8 cellular contexts compared by ENCODE assay signal in genomic region chr6:41071923-41072835, GRCh38. TPM values are rescaled to one million over a fixed set of nuclear protein-coding genes. Genes with fewer than 3 reads are reported as not detected.
DNase-seq lines count a peak whose midpoint lies in the region; ATAC-seq and TF ChIP-seq lines count a peak whose summit lies in the region.

OARD1 (minus strand) TSS chr6:41072356; CDS start chr6:41071634, 722 bp downstream.

- peak within 1 kb of the TSS; percentile 90 for H3K4me3 ChIP-seq in GM12875 (ENCODE audit: low read depth, low read length)
- H3K4me3 ChIP-seq in adipocyte (ENCODE audit: low read length) = peak within 1 kb of the TSS; percentile 90

- H3K27me3 Mint-ChIP-seq in type B pancreatic cell = no peaks in the 10 kb centered on the region

- H3K9me3 Mint-ChIP-seq in type B pancreatic cell = no peaks in the 10 kb centered on the region

- no peaks in the 10 kb centered on the region for H3K36me3 ChIP-seq in adipocyte (ENCODE audit: control insufficient read depth, insufficient read depth, low read length, severe bottlenecking)

- intact Hi-C loops in cardiac septum (cut with DNase I) = loop anchor here (1.0 to 2.0 kb wide), 2 partner anchors 19 to 43 kb away; partner anchors contain the start of gene APOBEC2

- H3K4me1 ChIP-seq in adipocyte (ENCODE audit: control insufficient read depth, insufficient read depth, low read length) = peaks cover 39% of the 10 kb centered on the region

- H3K27ac Mint-ChIP-seq in type B pancreatic cell = peak within 1 kb of the TSS; percentile 99

- H3K9ac ChIP-seq in adipocyte (ENCODE audit: low read length) = peak within 1 kb of the TSS; percentile 99

- H3K4me1 Mint-ChIP-seq in type B pancreatic cell (ENCODE audit: unreplicated experiment) = peaks cover 19% of the 10 kb centered on the region

- H3K27me3 ChIP-seq in adipocyte (replicated peaks; ENCODE audit: control insufficient read depth, insufficient read depth, low read length) = no peaks in the 10 kb centered on the region

- no peaks in the 10 kb centered on the region for H3K36me3 Mint-ChIP-seq in type B pancreatic cell

- peak within 1 kb of the TSS; percentile 96 for H3K4me3 Mint-ChIP-seq in type B pancreatic cell

- ATAC-seq in HG02798 (IDR thresholded peaks at IDR 0.05; ENCODE audit: poor library complexity, unreplicated experiment) = peak; percentile 69

- TF ChIP-seq CTCF in GM12875 (IDR thresholded peaks at IDR 0.05; ENCODE audit: borderline replicate concordance, insufficient read depth, low read depth, low read length) (no peak), type B pancreatic cell (conservative IDR thresholded peaks at IDR 0.05) (no peak)

- DNase-seq in NCI-H1436 (lab: John Stamatoyannopoulos, UW) (peak; percentile 100), T follicular helper cell (ENCODE audit: low read depth) (peak; percentile 99), adipocyte (ENCODE audit: low read depth) (peak; percentile 100), cardiac septum (ENCODE audit: low spot score) (peak; percentile 99), pons (ENCODE audit: low spot score) (peak; percentile 99), type B pancreatic cell (ENCODE audit: extremely low spot score, unreplicated experiment) (peak; percentile 100)

- no peaks in the 10 kb centered on the region for H3K9me3 ChIP-seq in adipocyte (ENCODE audit: control insufficient read depth, low read length)

RNA-seq across cellular contexts. Expression of gene OARD1, which starts in this region (rescaled TPM):
- 15.4 TPM for total RNA-seq in cardiac septum
- 30.7 and 33.7 TPM in 2 replicates for total RNA-seq in type B pancreatic cell (ENCODE audit: low replicate concordance)

Comparison
In these comparisons a context has a peak if more than half of its experiments do, and no peak if none do; other contexts are left out.
1. Peak in every context shown above with its lines: DNase-seq, ATAC-seq and H3K4me3 ChIP-seq.